In the genomic region with DNA sequence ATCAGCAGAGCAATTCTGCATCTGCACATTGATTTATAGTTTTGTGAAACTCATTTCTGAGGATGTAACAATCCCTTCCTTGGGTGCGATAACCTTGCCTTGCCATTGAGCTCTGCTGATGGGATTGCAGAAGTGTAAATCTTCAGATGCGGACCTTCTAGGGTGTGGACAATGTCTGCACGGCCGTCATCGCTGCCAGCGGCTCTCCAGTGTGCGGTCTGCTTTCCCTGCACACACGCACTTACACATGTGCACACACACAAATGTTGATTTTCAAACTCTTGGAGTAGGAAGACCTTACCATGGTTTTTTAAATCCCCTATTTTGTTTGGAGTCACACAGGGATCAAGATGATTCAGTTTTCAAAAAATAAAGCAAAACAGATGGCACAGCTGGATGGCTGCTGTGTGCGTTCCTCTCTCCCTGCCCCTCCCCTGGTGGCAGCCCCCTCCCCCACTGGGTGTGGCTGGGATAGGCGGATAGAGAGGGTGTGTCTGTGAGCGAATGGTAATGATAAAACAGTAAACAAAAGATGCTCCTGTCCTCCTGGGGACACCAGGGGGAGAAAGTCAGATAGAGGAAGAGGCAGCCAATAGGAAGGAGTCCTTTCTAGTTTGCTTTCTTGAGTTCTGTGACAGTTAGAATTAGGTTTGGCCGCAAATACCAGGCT, we compare ENCODE assay signal across 21 cellular contexts. TPM values are rescaled to one million over a fixed set of nuclear protein-coding genes. Genes with fewer than 3 reads are reported as not detected.
DNase-seq lines count a peak whose midpoint lies in the region; ATAC-seq, FAIRE-seq and TF ChIP-seq lines count a peak whose summit lies in the region.
"Had no signal": no experiment of that assay in that cellular context is flagged by ENCODE, and none has a peak within 500 bp of the region (broad histone marks: within the 10 kb centered on the region; RNA-seq: fewer than 3 reads in every experiment).

No MANE protein-coding gene starts in this region.

- DNase-seq in AG10803 (ENCODE audit: low read depth), result peak; percentile 30
- DNase-seq in HCT116 (ENCODE audit: low read depth, low spot score), result no peak
- DNase-seq in endothelial cell (ENCODE audit: low spot score), result no peak
- no peak for DNase-seq in mucosa of descending colon
- no peak for DNase-seq in activated CD8-positive, alpha-beta T cell treated with anti-CD3 and anti-CD28 coated beads, Interleukin-2, amount 10 ng/mL, durations not matched to agents 7 days and 5 days
- DNase-seq in SK-N-DZ (ENCODE audit: low spot score), result no peak
- no peak for DNase-seq in RCC 7860 (ENCODE audit: low spot score)
- DNase-seq: activated CD4-positive, alpha-beta T cell treated with anti-CD3 and anti-CD28 coated beads, Interleukin-2, amount 50 U/mL, for 1 hour; activated CD8-positive, alpha-beta memory T cell treated with anti-CD3 and anti-CD28 coated beads, Interleukin-2, amount 50 U/mL, for 4 hours; adrenal gland; effector memory CD8-positive, alpha-beta T cell; NCI-H1417; NCI-H2107; NCI-H774; substantia nigra had no signal

- no peaks in the 10 kb centered on the region for H3K9me3 ChIP-seq in HCT116 (ENCODE audit: control insufficient read depth in 1 of 2, insufficient read depth in 1 of 2, low read depth in 1 of 2, low read length in 2 of 2)
- H3K9me3 ChIP-seq in mucosa of descending colon, result no peaks in the 10 kb centered on the region
- H3K9me3 ChIP-seq: adrenal gland, heart left ventricle had no signal

- peaks cover 24% of the 10 kb centered on the region for H3K27me3 Mint-ChIP-seq in endothelial cell (ENCODE audit: unreplicated experiment)
- peaks cover 19% of the 10 kb centered on the region for H3K27me3 Mint-ChIP-seq in activated CD8-positive, alpha-beta T cell treated with anti-CD3 and anti-CD28 coated beads, Interleukin-2, amount 10 ng/mL, durations not matched to agents 7 days and 5 days (ENCODE audit: low read depth)

- H3K27ac Mint-ChIP-seq in endothelial cell (ENCODE audit: unreplicated experiment), result peak overlapping the region; percentile 42
- H3K27ac Mint-ChIP-seq in activated CD8-positive, alpha-beta T cell treated with anti-CD3 and anti-CD28 coated beads, Interleukin-2, amount 10 ng/mL, durations not matched to agents 7 days and 5 days, result no peak overlapping the region
- H3K27ac Mint-ChIP-seq: effector memory CD8-positive, alpha-beta T cell; T-helper 1 cell treated with Interleukin-12 subunit alpha and Interleukin-12 subunit beta and Interleukin-4 antibody, amounts not matched to agents 30 μg/mL and 1 μg/mL, for 36 hours had no signal

- no peak overlapping the region for H3K9ac ChIP-seq in HCT116 (ENCODE audit: low read length)

- ATAC-seq in HCT116 (0 out of 2 replicates have a peak, but pooled peaks have one; percentile 17), mucosa of descending colon (peak; percentile 22), GM18511 (IDR thresholded peaks at IDR 0.05; ENCODE audit: unreplicated experiment) (no peak)
- ATAC-seq in activated CD8-positive, alpha-beta T cell treated with anti-CD3 and anti-CD28 coated beads, Interleukin-2, amount 10 ng/mL, durations not matched to agents 7 days and 5 days, result no peak
- ATAC-seq: effector memory CD8-positive, alpha-beta T cell had no signal

- H3K4me1 Mint-ChIP-seq in endothelial cell (ENCODE audit: unreplicated experiment), result peaks cover 60% of the 10 kb centered on the region
- no peaks in the 10 kb centered on the region for H3K4me1 Mint-ChIP-seq in activated CD8-positive, alpha-beta T cell treated with anti-CD3 and anti-CD28 coated beads, Interleukin-2, amount 10 ng/mL, durations not matched to agents 7 days and 5 days (ENCODE audit: low read depth)

- no peak overlapping the region for H3K4me3 ChIP-seq in AG10803 (ENCODE audit: low read length)
- H3K4me3 ChIP-seq in HCT116 (replicated peaks in 1 of 2; ENCODE audit: low read depth in 1 of 2, low read length in 2 of 2), result no peak overlapping the region
- H3K4me3 ChIP-seq in mucosa of descending colon, result no peak overlapping the region
- H3K4me3 ChIP-seq: adrenal gland, heart left ventricle had no signal

- no peak overlapping the region for H3K4me2 ChIP-seq in HCT116 (ENCODE audit: low read length)

- no peaks in the 10 kb centered on the region for H4K20me1 ChIP-seq in HCT116 (ENCODE audit: insufficient read depth)

- H3K36me3 ChIP-seq in HCT116 (ENCODE audit: control insufficient read depth in 1 of 2, insufficient read depth in 2 of 2, low read length in 2 of 2) (no peaks in the 10 kb centered on the region), mucosa of descending colon (ENCODE audit: low read depth) (no peaks in the 10 kb centered on the region)
- H3K36me3 ChIP-seq: adrenal gland had no signal

- no peak; the same call in 1 of the 2 replicates for TF ChIP-seq CTCF in AG10803 (conservative IDR thresholded peaks at IDR 0.05; ENCODE audit: low read length)
- TF ChIP-seq CTCF in HCT116 (IDR thresholded peaks at IDR 0.05 in 2 of 3, conservative IDR thresholded peaks at IDR 0.05 in 1 of 3; ENCODE audit: borderline replicate concordance in 1 of 3, insufficient read depth in 1 of 3, low read depth in 2 of 3, low read length in 2 of 3), result no peak
- no peak for TF ChIP-seq CTCF in endothelial cell (IDR thresholded peaks at IDR 0.05; ENCODE audit: unreplicated experiment)
- no peak for TF ChIP-seq CTCF in mucosa of descending colon (IDR thresholded peaks at IDR 0.05)

- FAIRE-seq in RCC 7860 (lab: Jason Lieb, UNC), result no peak
- FAIRE-seq: colon had no signal

- CTCF ChIA-PET in HCT116 (lab: Charles Lee), result no interaction called here
- CTCF ChIA-PET in activated CD8-positive, alpha-beta T cell treated with anti-CD3 and anti-CD28 coated beads, Interleukin-2, amount 10 ng/mL, durations not matched to agents 7 days and 5 days (lab: Charles Lee), result no interaction called here

- no peaks in the 10 kb centered on the region for H3K27me3 ChIP-seq in HCT116 (ENCODE audit: insufficient read depth, low read length)
- H3K27me3 ChIP-seq: adrenal gland had no signal

- H3K9me3 Mint-ChIP-seq in endothelial cell (ENCODE audit: unreplicated experiment), result no peaks in the 10 kb centered on the region
- H3K9me3 Mint-ChIP-seq in activated CD8-positive, alpha-beta T cell treated with anti-CD3 and anti-CD28 coated beads, Interleukin-2, amount 10 ng/mL, durations not matched to agents 7 days and 5 days (ENCODE audit: insufficient read depth), result no peaks in the 10 kb centered on the region
- H3K9me3 Mint-ChIP-seq: effector memory CD8-positive, alpha-beta T cell; T-helper 1 cell treated with Interleukin-12 subunit alpha and Interleukin-12 subunit beta and Interleukin-4 antibody, amounts not matched to agents 30 μg/mL and 1 μg/mL, for 36 hours had no signal

- RAD21 ChIA-PET in HCT116 (lab: Charles Lee; ENCODE audit: low non-redundant PET in 1 of 2, low total read pairs in 2 of 2, uncharacterized antibody in 2 of 2, unreplicated experiment in 2 of 2), result no interaction called here

- no peak overlapping the region for H2AFZ ChIP-seq in HCT116 (ENCODE audit: low read depth, low read length, poor library complexity, severe bottlenecking)

- intact Hi-C loops in HCT116 (cut with micrococcal nuclease) (no loop called here), mucosa of descending colon (cut with DNase I, micrococcal nuclease) (no loop called here)

- no peak for TF ChIP-seq POLR2A in HCT116 (IDR thresholded peaks at IDR 0.05; ENCODE audit: borderline replicate concordance, extremely low read depth, insufficient read depth, insufficient read length)

- H3K36me3 Mint-ChIP-seq in endothelial cell (ENCODE audit: low read depth, unreplicated experiment), result peaks cover 63% of the 10 kb centered on the region
- no peaks in the 10 kb centered on the region for H3K36me3 Mint-ChIP-seq in activated CD8-positive, alpha-beta T cell treated with anti-CD3 and anti-CD28 coated beads, Interleukin-2, amount 10 ng/mL, durations not matched to agents 7 days and 5 days (ENCODE audit: low read depth)

- no TSS peak for BruUV-seq in HCT116 (replicated peaks; lab: Mats Ljungman, UMichigan)

- H3K9me2 ChIP-seq in HCT116 (ENCODE audit: insufficient read depth), result no peaks in the 10 kb centered on the region

- H3K4me3 Mint-ChIP-seq in endothelial cell (ENCODE audit: unreplicated experiment), result no peak overlapping the region
- H3K4me3 Mint-ChIP-seq in activated CD8-positive, alpha-beta T cell treated with anti-CD3 and anti-CD28 coated beads, Interleukin-2, amount 10 ng/mL, durations not matched to agents 7 days and 5 days, result no peak overlapping the region
- H3K4me3 Mint-ChIP-seq: effector memory CD8-positive, alpha-beta T cell; T-helper 1 cell treated with Interleukin-12 subunit alpha and Interleukin-12 subunit beta and Interleukin-4 antibody, amounts not matched to agents 30 μg/mL and 1 μg/mL, for 36 hours had no signal

- H3K4me1 ChIP-seq in HCT116 (ENCODE audit: control insufficient read depth in 1 of 2, insufficient read depth in 2 of 2, low read length in 2 of 2) (no peaks in the 10 kb centered on the region), mucosa of descending colon (ENCODE audit: low read depth) (no peaks in the 10 kb centered on the region)
- H3K4me1 ChIP-seq: adrenal gland had no signal

- POLR2A ChIA-PET in HCT116 (lab: Charles Lee), result no interaction called here
- POLR2A ChIA-PET in activated CD8-positive, alpha-beta T cell treated with anti-CD3 and anti-CD28 coated beads, Interleukin-2, amount 10 ng/mL, durations not matched to agents 7 days and 5 days (lab: Charles Lee), result no interaction called here

- H3K27ac ChIP-seq in HCT116 (ENCODE audit: low read depth, low read length), result no peak overlapping the region
- H3K27ac ChIP-seq: adrenal gland, heart left ventricle, HL-60, VCaP had no signal

- H3K79me2 ChIP-seq in HCT116 (ENCODE audit: insufficient read depth, low read length), result no peaks in the 10 kb centered on the region

- no peak for TF ChIP-seq RAD21 in HCT116 (IDR thresholded peaks at IDR 0.05; ENCODE audit: low read depth)

TF ChIP-seq in HCT116, 20 proteins besides CTCF, POLR2A, EP300 and RAD21 (continues in another document):
- TF ChIP-seq EZH2phosphoT487 (IDR thresholded peaks at IDR 0.05; ENCODE audit: borderline replicate concordance), result no peak
- no peak for TF ChIP-seq SIN3A (IDR thresholded peaks at IDR 0.05; ENCODE audit: low read depth)
- TF ChIP-seq EZH2 (IDR thresholded peaks at IDR 0.05), result no peak
- no peak for TF ChIP-seq YY1 (IDR thresholded peaks at IDR 0.05; ENCODE audit: extremely low read depth, insufficient replicate concordance, low read depth, low read length)
- no peak for TF ChIP-seq FOSL1 (IDR thresholded peaks at IDR 0.05; ENCODE audit: low read depth)
- no peak for TF ChIP-seq CEBPB (IDR thresholded peaks at IDR 0.05; ENCODE audit: low read depth)
- TF ChIP-seq ZNF274 (IDR thresholded peaks at IDR 0.05; ENCODE audit: low read depth, low read length), result no peak
- no peak for TF ChIP-seq EGR1 (IDR thresholded peaks at IDR 0.05; ENCODE audit: low read depth)
- no peak for TF ChIP-seq POLR2AphosphoS5 (IDR thresholded peaks at IDR 0.05; ENCODE audit: low read depth, low read length)

RNA-seq across cellular contexts. Expression of a gene that starts 6.3 kb away (rescaled TPM):
- total RNA-seq in HCT116 (2021; ENCODE audit: unreplicated experiment), result 7.7 TPM
- polyA plus RNA-seq in HCT116 (2012), result 3.3 and 3.4 TPM in 2 replicates
- total RNA-seq in endothelial cell (ENCODE audit: unreplicated experiment), result 321 TPM
- total RNA-seq in mucosa of descending colon, result 1 to 10 TPM; 2.9 to 6.6 (median 6.3) TPM
- 1 to 10 TPM; 1.8 to 1.9 TPM for total RNA-seq in activated CD8-positive, alpha-beta T cell treated with anti-CD3 and anti-CD28 coated beads, Interleukin-2, amount 10 ng/mL, durations not matched to agents 7 days and 5 days
- polyA plus RNA-seq in SK-N-DZ (2014; cell fraction: cytosol; rRNA removed), result 0.05 TPM in 1 of 2 replicates, not detected in the other
- not detected in 2 replicates for polyA plus RNA-seq in SK-N-DZ (2014; cell fraction: nucleus; rRNA removed)

Comparison
In these comparisons a context has a peak if more than half of its experiments do, and no peak if none do; other contexts are left out.
1. ATAC-seq: peak in HCT116 (single experiment) and mucosa of descending colon (single experiment); none in activated CD8-positive, alpha-beta T cell treated with anti-CD3 and anti-CD28 coated beads, Interleukin-2, amount 10 ng/mL, durations not matched to agents 7 days and 5 days (single experiment) and GM18511 (single experiment).
2. RNA of a gene that starts 6.3 kb away (total RNA-seq): 321 TPM in endothelial cell (single experiment); 7.7 TPM in HCT116 (single experiment), 2.9 to 6.6 TPM in mucosa of descending colon and 1.8 to 1.9 TPM in activated CD8-positive, alpha-beta T cell treated with anti-CD3 and anti-CD28 coated beads, Interleukin-2, amount 10 ng/mL, durations not matched to agents 7 days and 5 days; every median in the first group is over 10 times any median in the second.